Comparison of ENCODE assay signal across 11 cellular contexts in the genomic region with DNA sequence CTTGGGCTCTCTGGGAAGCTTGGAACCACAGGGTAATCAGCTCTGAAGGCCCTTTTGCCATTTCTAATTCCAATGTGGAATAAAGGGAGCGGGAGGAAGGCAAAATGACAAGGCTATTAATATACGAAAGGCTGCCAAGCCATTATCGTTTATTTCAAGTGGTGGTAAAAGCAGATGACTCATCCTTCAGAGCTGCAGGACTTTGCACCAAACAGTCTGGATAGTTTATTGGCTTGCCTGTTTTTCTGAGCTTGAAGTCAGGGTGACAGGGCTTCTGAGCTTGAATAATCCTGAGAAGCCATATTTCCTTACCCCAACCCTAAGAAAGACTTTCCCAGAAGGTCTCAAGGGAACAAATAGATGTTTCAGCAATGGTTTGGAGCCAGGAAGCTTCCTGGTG. TPM values are rescaled to one million over a fixed set of nuclear protein-coding genes. Genes with fewer than 3 reads are reported as not detected.
DNase-seq lines count a peak whose midpoint lies in the region; ATAC-seq and TF ChIP-seq lines count a peak whose summit lies in the region.
"Had no signal": no experiment of that assay in that cellular context is flagged by ENCODE, and none has a peak within 500 bp of the region (broad histone marks: within the 10 kb centered on the region; RNA-seq: fewer than 3 reads in every experiment).

No MANE protein-coding gene starts in this region.

- ATAC-seq in lung (ENCODE audit: insufficient read depth, low FRiP score) (peak; percentile 58), GM21515 (IDR thresholded peaks at IDR 0.05; ENCODE audit: unreplicated experiment) (no peak)
- ATAC-seq: activated T-cell treated with anti-CD3 and anti-CD28 coated beads, Interleukin-2, amount 50 U/mL, for 4 hours; effector memory CD8-positive, alpha-beta T cell had no signal

- H3K4me1 ChIP-seq in mammary epithelial cell (ENCODE audit: insufficient read depth, low read length) (peaks cover 58% of the 10 kb centered on the region), lung (ENCODE audit: control insufficient read depth in 2 of 2, insufficient read depth in 2 of 2, low read length in 2 of 2) (peaks cover 4 to 10% of the 10 kb centered on the region in 2 donors)
- H3K4me1 ChIP-seq: upper lobe of left lung had no signal

- no peak overlapping the region for H2AFZ ChIP-seq in mammary epithelial cell (ENCODE audit: low read depth, low read length)

- H3K9me3 ChIP-seq in MG63: no peaks in the 10 kb centered on the region
- no peaks in the 10 kb centered on the region for H3K9me3 ChIP-seq in mammary epithelial cell (replicated peaks; ENCODE audit: insufficient read depth, low read length)
- H3K9me3 ChIP-seq in lung (ENCODE audit: control insufficient read depth in 2 of 2, insufficient read depth in 1 of 2, low read length in 1 of 2): peaks cover 0 to 2% of the 10 kb centered on the region in 2 donors
- H3K9me3 ChIP-seq: upper lobe of left lung had no signal

- TF ChIP-seq CTCF in mammary epithelial cell (conservative IDR thresholded peaks at IDR 0.05 in 1 of 2, IDR thresholded peaks at IDR 0.05 in 1 of 2; ENCODE audit: extremely low read depth in 1 of 2, insufficient read depth in 1 of 2, low read depth in 1 of 2, low read length in 2 of 2) (no peak), lung (IDR thresholded peaks at IDR 0.05; ENCODE audit: control extremely low read depth, extremely low read depth) (no peak)

- dilution Hi-C loops in mammary epithelial cell (cut with HindIII; ENCODE audit: low sequenced_read_pairs): no loop called here

- 53% methylated on average over 3 of the region's 3 CpGs for WGBS in mammary epithelial cell (ENCODE audit: low coverage, missing lambda C conversion rate)
- WGBS in lung, 2 donors: 57 to 73% methylated on average over 3 of the region's 3 CpGs

- no peak overlapping the region for H3K4me3 ChIP-seq in MG63
- H3K4me3 ChIP-seq in mammary epithelial cell (replicated peaks in 1 of 3; ENCODE audit: insufficient read depth in 1 of 3, low read depth in 2 of 3, low read length in 3 of 3): no peak overlapping the region
- H3K4me3 ChIP-seq in lung: no peak overlapping the region
- H3K4me3 ChIP-seq: upper lobe of left lung had no signal

- no peak overlapping the region for H3K9ac ChIP-seq in mammary epithelial cell (ENCODE audit: insufficient read depth, low read length)

- no peaks in the 10 kb centered on the region for H3K79me2 ChIP-seq in mammary epithelial cell (ENCODE audit: insufficient read depth, low read length)

- in situ Hi-C loops in mammary epithelial cell (cut with MboI; ENCODE audit: low sequenced_read_pairs in 2 of 2): no loop called here

- BruUV-seq in mammary epithelial cell (replicated peaks; lab: Mats Ljungman, UMichigan): no TSS peak

- intact Hi-C loops in mammary epithelial cell (cut with micrococcal nuclease): loop anchor here (10.0 kb wide), 1 partner anchor 107 kb away; no protein-coding TSS in a partner anchor

- H4K20me1 ChIP-seq in mammary epithelial cell (ENCODE audit: insufficient read depth, low read length): no peaks in the 10 kb centered on the region

- H3K27ac ChIP-seq in mammary epithelial cell (ENCODE audit: insufficient read depth, low read depth, low read length) (no peak overlapping the region), lung (ENCODE audit: low read depth in 1 of 2, low read length in 1 of 2) (no peak overlapping the region)
- H3K27ac ChIP-seq: upper lobe of left lung had no signal

- no peaks in the 10 kb centered on the region for H3K27me3 ChIP-seq in MG63
- no peaks in the 10 kb centered on the region for H3K27me3 ChIP-seq in mammary epithelial cell (ENCODE audit: insufficient read depth, low read length)
- no peaks in the 10 kb centered on the region for H3K27me3 ChIP-seq in lung (ENCODE audit: control insufficient read depth, insufficient read depth)
- H3K27me3 ChIP-seq: upper lobe of left lung had no signal

- CTCF ChIA-PET in mammary epithelial cell (lab: Charles Lee; ENCODE audit: low non-redundant PET): no interaction called here

- DNase-seq in COLO668 (lab: John Stamatoyannopoulos, UW; ENCODE audit: unreplicated experiment): peak; percentile 25
- DNase-seq in MG63: peak; percentile 44
- peak; percentile 54 for DNase-seq in mammary epithelial cell
- no peak for DNase-seq in lung (ENCODE audit: low spot score)
- DNase-seq in activated effector memory CD4-positive, alpha-beta T cell treated with anti-CD3 and anti-CD28 coated beads, Interleukin-2, amount 50 U/mL, for 16 hours: no peak
- DNase-seq in T1000 (lab: John Stamatoyannopoulos, UW): no peak
- DNase-seq in superior temporal gyrus (ENCODE audit: extremely low spot score): no peak
- DNase-seq: activated T-cell treated with anti-CD3 and anti-CD28 coated beads, Interleukin-2, amount 50 U/mL, for 4 hours; effector memory CD8-positive, alpha-beta T cell; upper lobe of left lung had no signal

- H3K36me3 ChIP-seq in MG63 (no peaks in the 10 kb centered on the region), mammary epithelial cell (ENCODE audit: insufficient read depth, low read length) (no peaks in the 10 kb centered on the region), lung (ENCODE audit: control insufficient read depth in 2 of 2, insufficient read depth in 2 of 2, low read length in 2 of 2) (no peaks in the 10 kb centered on the region)
- H3K36me3 ChIP-seq: upper lobe of left lung had no signal

- H3K4me2 ChIP-seq in mammary epithelial cell (ENCODE audit: insufficient read depth, low read depth, low read length): peak overlapping the region; percentile 1

RNA-seq across cellular contexts. Expression of gene GABRE, which starts 7.7 kb away (rescaled TPM):
- 27.9 and 32.4 TPM in 2 replicates for total RNA-seq in MG63 (2014; rRNA removed; shearing (Covaris generic); ENCODE audit: low replicate concordance)
- 10 to 100 TPM; 26.5 to 32.2 TPM for total RNA-seq in mammary epithelial cell
- 9.1 TPM for polyA plus RNA-seq in mammary epithelial cell
- polyA minus RNA-seq in mammary epithelial cell: 46.5 TPM
- 10 to 100 TPM; 18.1 to 44.5 TPM for total RNA-seq in lung
- 10 to 100 TPM in 1 of 2 donors, 1 to 10 TPM in 1; 2.2 to 23.8 TPM for polyA plus RNA-seq in lung

Comparison
In these comparisons a context has a peak if more than half of its experiments do, and no peak if none do; other contexts are left out.
1. DNase-seq: peak in COLO668 (single experiment), MG63 (single experiment) and mammary epithelial cell (single experiment); none in lung (single experiment), activated effector memory CD4-positive, alpha-beta T cell treated with anti-CD3 and anti-CD28 coated beads, Interleukin-2, amount 50 U/mL, for 16 hours (single experiment), T1000 (single experiment) and superior temporal gyrus (single experiment).